ENCODE assay signal across 1 cellular context in the genomic region with DNA sequence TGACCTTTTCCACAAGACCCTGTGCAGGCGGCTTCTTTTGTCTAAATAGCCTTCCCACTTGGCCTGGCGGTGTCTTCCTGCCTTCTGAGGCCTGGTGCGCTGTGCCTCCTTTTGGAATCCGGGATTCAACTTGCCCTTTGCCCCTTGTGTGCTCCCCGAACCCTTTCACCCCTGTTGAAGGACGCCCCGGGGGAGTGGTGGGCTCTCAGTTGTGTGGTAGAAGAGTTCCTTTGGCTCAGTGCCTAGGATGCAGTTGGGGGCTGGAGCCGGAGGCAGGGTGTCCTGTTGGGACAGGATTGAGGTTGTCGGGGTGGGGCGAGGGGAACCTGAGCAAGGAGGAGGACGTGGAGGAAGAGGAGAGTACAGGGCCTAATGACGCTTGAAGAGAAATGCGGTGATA.
TF ChIP-seq lines count a peak whose summit lies in the region.

No MANE protein-coding gene starts in this region.

TF ChIP-seq in HepG2, 621 proteins besides CTCF, POLR2A, EP300 and RAD21:
- TF ChIP-seq, protein P1, sequence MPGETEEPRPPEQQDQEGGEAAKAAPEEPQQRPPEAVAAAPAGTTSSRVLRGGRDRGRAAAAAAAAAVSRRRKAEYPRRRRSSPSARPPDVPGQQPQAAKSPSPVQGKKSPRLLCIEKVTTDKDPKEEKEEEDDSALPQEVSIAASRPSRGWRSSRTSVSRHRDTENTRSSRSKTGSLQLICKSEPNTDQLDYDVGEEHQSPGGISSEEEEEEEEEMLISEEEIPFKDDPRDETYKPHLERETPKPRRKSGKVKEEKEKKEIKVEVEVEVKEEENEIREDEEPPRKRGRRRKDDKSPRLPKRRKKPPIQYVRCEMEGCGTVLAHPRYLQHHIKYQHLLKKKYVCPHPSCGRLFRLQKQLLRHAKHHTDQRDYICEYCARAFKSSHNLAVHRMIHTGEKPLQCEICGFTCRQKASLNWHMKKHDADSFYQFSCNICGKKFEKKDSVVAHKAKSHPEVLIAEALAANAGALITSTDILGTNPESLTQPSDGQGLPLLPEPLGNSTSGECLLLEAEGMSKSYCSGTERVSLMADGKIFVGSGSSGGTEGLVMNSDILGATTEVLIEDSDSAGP (CRISPR knock-in tag; IDR thresholded peaks at IDR 0.05; ENCODE audit: borderline replicate concordance), result no peak
- TF ChIP-seq, protein P2, sequence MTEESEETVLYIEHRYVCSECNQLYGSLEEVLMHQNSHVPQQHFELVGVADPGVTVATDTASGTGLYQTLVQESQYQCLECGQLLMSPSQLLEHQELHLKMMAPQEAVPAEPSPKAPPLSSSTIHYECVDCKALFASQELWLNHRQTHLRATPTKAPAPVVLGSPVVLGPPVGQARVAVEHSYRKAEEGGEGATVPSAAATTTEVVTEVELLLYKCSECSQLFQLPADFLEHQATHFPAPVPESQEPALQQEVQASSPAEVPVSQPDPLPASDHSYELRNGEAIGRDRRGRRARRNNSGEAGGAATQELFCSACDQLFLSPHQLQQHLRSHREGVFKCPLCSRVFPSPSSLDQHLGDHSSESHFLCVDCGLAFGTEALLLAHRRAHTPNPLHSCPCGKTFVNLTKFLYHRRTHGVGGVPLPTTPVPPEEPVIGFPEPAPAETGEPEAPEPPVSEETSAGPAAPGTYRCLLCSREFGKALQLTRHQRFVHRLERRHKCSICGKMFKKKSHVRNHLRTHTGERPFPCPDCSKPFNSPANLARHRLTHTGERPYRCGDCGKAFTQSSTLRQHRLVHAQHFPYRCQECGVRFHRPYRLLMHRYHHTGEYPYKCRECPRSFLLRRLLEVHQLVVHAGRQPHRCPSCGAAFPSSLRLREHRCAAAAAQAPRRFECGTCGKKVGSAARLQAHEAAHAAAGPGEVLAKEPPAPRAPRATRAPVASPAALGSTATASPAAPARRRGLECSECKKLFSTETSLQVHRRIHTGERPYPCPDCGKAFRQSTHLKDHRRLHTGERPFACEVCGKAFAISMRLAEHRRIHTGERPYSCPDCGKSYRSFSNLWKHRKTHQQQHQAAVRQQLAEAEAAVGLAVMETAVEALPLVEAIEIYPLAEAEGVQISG (CRISPR knock-in tag; IDR thresholded peaks at IDR 0.05), result no peak
